ENCODE assay signal across 8 cellular contexts in genomic region chr9:33676746-33677505, GRCh38.
DNase-seq lines count a peak whose midpoint lies in the region; ATAC-seq lines count a peak whose summit lies in the region.

No MANE protein-coding gene starts in this region.

- DNase-seq in NCI-H2196 (lab: John Stamatoyannopoulos, UW; ENCODE audit: unreplicated experiment) (peak; percentile 28), NCI-H2196 treated with DMSO at 0.1 percent for 48 hours (lab: John Stamatoyannopoulos, UW; ENCODE audit: unreplicated experiment) (no peak), NCI-H526 treated with DMSO at 0.1 percent for 48 hours (lab: John Stamatoyannopoulos, UW) (peak; percentile 83), germinal center (ENCODE audit: low spot score) (peak; percentile 29), ureter (ENCODE audit: low spot score) (peak; percentile 46)
- DNase-seq in activated effector memory CD4-positive, alpha-beta T cell treated with anti-CD3 and anti-CD28 coated beads, Interleukin-2, amount 50 U/mL, for 16 hours: peak; percentile 68

- no peaks in the 10 kb centered on the region for H3K4me1 ChIP-seq in neuron (ENCODE audit: insufficient read depth, low read length)

- no peaks in the 10 kb centered on the region for H3K36me3 ChIP-seq in neuron (ENCODE audit: insufficient read depth, low read length)

- peak overlapping the region; percentile 70 for H3K4me3 ChIP-seq in neuron (ENCODE audit: low read length)

- H3K27me3 ChIP-seq in neuron (ENCODE audit: insufficient read depth, low read length): no peaks in the 10 kb centered on the region

- ATAC-seq in HG03457 (IDR thresholded peaks at IDR 0.05; ENCODE audit: unreplicated experiment): no peak

- H2AFZ ChIP-seq in neuron (ENCODE audit: low read depth, low read length): peak overlapping the region; percentile 93

- H3K9me3 ChIP-seq in neuron (ENCODE audit: low read length): no peaks in the 10 kb centered on the region
